35 cellular contexts compared by ENCODE assay signal in the genomic region with DNA sequence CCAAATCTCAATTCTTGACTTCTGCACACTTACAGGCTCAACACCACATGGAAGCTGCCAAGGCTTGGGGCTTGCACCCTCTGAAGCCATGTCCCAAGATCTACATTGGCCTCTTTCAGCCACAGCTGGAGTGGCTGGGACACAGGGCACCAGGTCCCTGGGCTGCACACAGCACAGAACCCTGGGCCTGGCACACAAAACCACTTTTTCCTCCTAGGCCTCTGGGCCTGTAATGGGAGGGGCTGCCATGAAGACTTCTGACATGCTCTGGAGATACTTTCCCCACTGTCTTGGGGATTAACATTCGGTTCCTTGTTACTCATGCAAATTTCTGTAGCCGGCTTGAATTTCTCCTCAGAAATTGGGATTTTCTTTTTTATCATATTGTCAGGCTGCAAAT. TPM values are rescaled to one million over a fixed set of nuclear protein-coding genes. Genes with fewer than 3 reads are reported as not detected.
"Had no signal": no experiment of that assay in that cellular context is flagged by ENCODE, and none has a peak within 500 bp of the region (broad histone marks: within the 10 kb centered on the region; RNA-seq: fewer than 3 reads in every experiment).

No MANE protein-coding gene starts in this region.

- H3K27ac ChIP-seq: ascending aorta, cardiac muscle cell, WERI-Rb-1 had no signal

- FAIRE-seq: bronchial epithelial cell had no signal

- DNase-seq: activated CD4-positive, alpha-beta memory T cell treated with anti-CD3 and anti-CD28 coated beads, Interleukin-2, amount 10 ng/mL, durations not matched to agents 7 days and 5 days; activated CD4-positive, alpha-beta T cell treated with anti-CD3 and anti-CD28 coated beads for 1 hour; activated CD4-positive, alpha-beta T cell treated with anti-CD3 and anti-CD28 coated beads for 36 hours; activated CD4-positive, alpha-beta T cell treated with anti-CD3 and anti-CD28 coated beads for 48 hours; activated CD4-positive, alpha-beta T cell treated with anti-CD3 and anti-CD28 coated beads, Interleukin-2, amount 10 ng/mL, durations not matched to agents 7 days and 5 days; activated CD4-positive, alpha-beta T cell treated with anti-CD3 and anti-CD28 coated beads, Interleukin-2, amount 50 U/mL, for 48 hours; activated CD4-positive, CD25-positive, alpha-beta regulatory T cell; activated CD8-positive, alpha-beta memory T cell treated with anti-CD3 and anti-CD28 coated beads for 24 hours; activated CD8-positive, alpha-beta memory T cell treated with anti-CD3 and anti-CD28 coated beads, Interleukin-2, amount 10 ng/mL, durations not matched to agents 7 days and 5 days; activated CD8-positive, alpha-beta memory T cell treated with anti-CD3 and anti-CD28 coated beads, Interleukin-2, amount 50 U/mL, for 48 hours; activated CD8-positive, alpha-beta T cell treated with anti-CD3 and anti-CD28 coated beads, Interleukin-2, amount 10 ng/mL, durations not matched to agents 7 days and 5 days; activated effector memory CD4-positive, alpha-beta T cell treated with Interleukin-2 at 50 U/mL for 16 hours; activated gamma-delta T cell; activated naive CD4-positive, alpha-beta T cell treated with anti-CD3 and anti-CD28 coated beads, Interleukin-2, amount 10 ng/mL, durations not matched to agents 7 days and 5 days; activated naive CD4-positive, alpha-beta T cell treated with Interleukin-2 at 50 U/mL for 16 hours; activated naive CD8-positive, alpha-beta T cell treated with anti-CD3 and anti-CD28 coated beads, Interleukin-2, amount 10 ng/mL, durations not matched to agents 7 days and 5 days; activated naive CD8-positive, alpha-beta T cell treated with anti-CD3 and anti-CD28 coated beads, Interleukin-2, amount 50 U/mL, for 24 hours; activated T-cell treated with anti-CD3 and anti-CD28 coated beads, Interleukin-2, amount 50 U/mL, for 24 hours; activated T-cell treated with anti-CD3 and anti-CD28 coated beads, Interleukin-2, amount 50 U/mL, for 48 hours; amygdala; anterior cingulate cortex; caudate nucleus; cerebellar nuclear complex; T-helper 1 cell; T-helper 2 cell; T-helper 9 cell; WERI-Rb-1 had no signal

- H3K4me1 ChIP-seq: ascending aorta had no signal

- H3K9me3 ChIP-seq: ascending aorta had no signal

- ATAC-seq: activated CD4-positive, alpha-beta T cell treated with anti-CD3 and anti-CD28 coated beads for 36 hours; activated CD4-positive, CD25-positive, alpha-beta regulatory T cell treated with anti-CD3 and anti-CD28 coated beads, Interleukin-2, amount 50 U/mL, for 24 hours; activated CD8-positive, alpha-beta memory T cell treated with anti-CD3 and anti-CD28 coated beads, Interleukin-2, amount 10 ng/mL, durations not matched to agents 7 days and 5 days; activated CD8-positive, alpha-beta T cell treated with anti-CD3 and anti-CD28 coated beads, Interleukin-2, amount 10 ng/mL, durations not matched to agents 7 days and 5 days; activated naive CD8-positive, alpha-beta T cell treated with anti-CD3 and anti-CD28 coated beads, Interleukin-2, amount 50 U/mL, for 24 hours; WTC11 had no signal

- H3K27me3 ChIP-seq: ascending aorta, cardiac muscle cell had no signal

- H3K4me3 ChIP-seq: ascending aorta, cardiac muscle cell had no signal

RNA-seq across cellular contexts. Expression of gene SP9, which starts 29.9 kb away (rescaled TPM):
- total RNA-seq: activated CD4-positive, alpha-beta memory T cell treated with anti-CD3 and anti-CD28 coated beads, Interleukin-2, amount 10 ng/mL, durations not matched to agents 7 days and 5 days; activated CD4-positive, alpha-beta T cell treated with anti-CD3 and anti-CD28 coated beads for 36 hours; activated CD4-positive, alpha-beta T cell treated with anti-CD3 and anti-CD28 coated beads, Interleukin-2, amount 10 ng/mL, durations not matched to agents 7 days and 5 days; activated CD8-positive, alpha-beta memory T cell treated with anti-CD3 and anti-CD28 coated beads, Interleukin-2, amount 10 ng/mL, durations not matched to agents 7 days and 5 days; activated CD8-positive, alpha-beta T cell treated with anti-CD3 and anti-CD28 coated beads, Interleukin-2, amount 10 ng/mL, durations not matched to agents 7 days and 5 days; activated naive CD8-positive, alpha-beta T cell treated with anti-CD3 and anti-CD28 coated beads, Interleukin-2, amount 10 ng/mL, durations not matched to agents 7 days and 5 days; activated T-helper 2 cell treated with anti-CD3 and anti-CD28 coated beads, Interferon-gamma antibody, Interleukin-2, Interleukin-4, amounts not matched to agents 10 μg/mL and 5 μg/mL and 100 μg/mL, durations not matched to agents 14 hours and 24 hours and 36 hours; ascending aorta; bronchial epithelial cell; cardiac muscle cell; chondrocyte; WTC11 had no signal
- polyA plus RNA-seq: adipose tissue, cardiac muscle cell had no signal
